Comparison of ENCODE assay signal across 17 cellular contexts in the genomic region with DNA sequence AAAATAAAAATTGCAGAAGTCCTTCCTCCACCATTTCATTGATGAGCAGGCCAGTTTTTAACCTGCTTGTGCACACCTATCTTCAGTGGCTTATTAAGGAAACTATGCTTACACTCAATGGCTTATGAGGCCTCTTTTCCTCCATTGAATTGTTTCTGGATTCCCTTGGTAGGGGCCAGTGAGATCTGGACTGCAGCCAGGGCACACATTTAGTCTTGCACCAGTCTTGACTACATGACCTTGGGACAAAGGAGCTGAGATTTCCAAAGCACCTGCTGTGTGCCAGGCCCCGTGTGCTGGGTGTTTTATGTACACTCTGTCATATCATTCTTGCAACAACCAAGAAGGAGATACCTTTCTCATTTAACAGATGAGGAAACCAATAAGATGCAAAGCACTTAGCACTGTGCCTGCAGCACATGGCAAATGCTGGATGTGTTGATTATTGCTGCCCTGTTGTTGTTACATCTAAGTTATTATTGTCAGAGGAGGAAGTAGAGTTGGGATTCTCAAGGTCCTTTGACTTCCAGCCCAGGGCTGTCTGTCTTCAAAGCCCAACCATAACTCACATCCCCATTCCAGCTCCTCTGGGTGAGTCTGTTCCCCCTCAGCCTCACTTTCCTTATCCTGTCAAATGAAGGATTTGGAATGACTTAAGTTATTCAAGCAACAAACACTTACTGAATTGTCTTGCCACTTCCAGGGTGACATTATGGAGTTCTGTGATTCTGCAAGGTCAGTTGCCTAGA. TPM values are rescaled to one million over a fixed set of nuclear protein-coding genes. Genes with fewer than 3 reads are reported as not detected.
DNase-seq lines count a peak whose midpoint lies in the region; ATAC-seq and TF ChIP-seq lines count a peak whose summit lies in the region.
"Had no signal": no experiment of that assay in that cellular context is flagged by ENCODE, and none has a peak within 500 bp of the region (broad histone marks: within the 10 kb centered on the region; RNA-seq: fewer than 3 reads in every experiment).

No MANE protein-coding gene starts in this region.

- H3K9me3 ChIP-seq in heart right ventricle (no peaks in the 10 kb centered on the region), right cardiac atrium (ENCODE audit: control insufficient read depth, low read length) (no peaks in the 10 kb centered on the region), lung (ENCODE audit: control insufficient read depth in 2 of 2, insufficient read depth in 1 of 2, low read length in 1 of 2) (no peaks in the 10 kb centered on the region)

- no peak overlapping the region for H3K27ac Mint-ChIP-seq in type B pancreatic cell

- H3K4me1 ChIP-seq in heart right ventricle, result peaks cover 0 to 20% (median 10%) of the 10 kb centered on the region in 9 donors
- no peaks in the 10 kb centered on the region for H3K4me1 ChIP-seq in right cardiac atrium (ENCODE audit: control insufficient read depth, insufficient read depth, low read length)
- peaks cover 0 to 5% of the 10 kb centered on the region in 2 donors for H3K4me1 ChIP-seq in lung (ENCODE audit: control insufficient read depth in 2 of 2, insufficient read depth in 2 of 2, low read length in 2 of 2)

- peaks cover 11% of the 10 kb centered on the region for H3K4me1 Mint-ChIP-seq in type B pancreatic cell (ENCODE audit: unreplicated experiment)

- no peak overlapping the region for H3K4me3 Mint-ChIP-seq in type B pancreatic cell

- H3K27me3 ChIP-seq in heart right ventricle (peaks cover 0 to 3% (median 0%) of the 10 kb centered on the region in 7 donors), right cardiac atrium (ENCODE audit: control insufficient read depth, insufficient read depth) (no peaks in the 10 kb centered on the region), lung (ENCODE audit: control insufficient read depth, insufficient read depth) (no peaks in the 10 kb centered on the region)

- H3K36me3 ChIP-seq in heart right ventricle (no peaks in the 10 kb centered on the region), lung (ENCODE audit: control insufficient read depth in 2 of 2, insufficient read depth in 2 of 2, low read length in 2 of 2) (no peaks in the 10 kb centered on the region)

- H3K36me3 Mint-ChIP-seq in type B pancreatic cell, result no peaks in the 10 kb centered on the region

- no peaks in the 10 kb centered on the region for H3K27me3 Mint-ChIP-seq in type B pancreatic cell

- WGBS in heart right ventricle, 2 donors, result 32 to 44% methylated on average over 1 of the region's 1 CpG
- whole genome bisulfite sequencing in right cardiac atrium, result 48% methylated on average over 1 of the region's 1 CpG
- WGBS in lung, 2 donors, result 61 to 67% methylated on average over 1 of the region's 1 CpG

- TF ChIP-seq CTCF in heart right ventricle (IDR thresholded peaks at IDR 0.05), result no peak
- no peak for TF ChIP-seq CTCF in lung (IDR thresholded peaks at IDR 0.05; ENCODE audit: control extremely low read depth, extremely low read depth)
- TF ChIP-seq CTCF in type B pancreatic cell (conservative IDR thresholded peaks at IDR 0.05), result no peak

- H3K27ac ChIP-seq in heart right ventricle, result peak overlapping the region in 1 of 10 donors; percentile 5
- no peak overlapping the region for H3K27ac ChIP-seq in right cardiac atrium (ENCODE audit: low read length)
- no peak overlapping the region for H3K27ac ChIP-seq in lung (ENCODE audit: low read depth in 1 of 2, low read length in 1 of 2)
- H3K27ac ChIP-seq: C4-2B, SK-N-MC had no signal

- intact Hi-C loops in heart right ventricle (cut with DNase I) (no loop called here), right cardiac atrium (cut with DNase I) (no loop called here)

- H3K9me3 Mint-ChIP-seq in type B pancreatic cell, result peaks cover 7% of the 10 kb centered on the region

- ATAC-seq in heart right ventricle (peak in 5 of 8 donors; percentile 27 to 74 (median 52)), right cardiac atrium (no peak), lung (ENCODE audit: insufficient read depth, low FRiP score) (no peak)
- ATAC-seq: K562 had no signal

- no peak overlapping the region for H3K4me3 ChIP-seq in heart right ventricle
- no peak overlapping the region for H3K4me3 ChIP-seq in right cardiac atrium (ENCODE audit: low read length)
- no peak overlapping the region for H3K4me3 ChIP-seq in lung
- H3K4me3 ChIP-seq: K562, SK-N-MC had no signal

- DNase-seq in heart right ventricle (no peak), right cardiac atrium (no peak), lung (ENCODE audit: low spot score) (peak; percentile 7), type B pancreatic cell (ENCODE audit: extremely low spot score, unreplicated experiment) (peak; percentile 4), cortex of kidney (lab: John Stamatoyannopoulos, UW) (no peak), UCSD-AML1 (lab: John Stamatoyannopoulos, UW; ENCODE audit: unreplicated experiment) (no peak), NCI-H524 treated with DMSO at 0.1 percent for 48 hours (lab: John Stamatoyannopoulos, UW) (no peak)
- peak; percentile 13 for DNase-seq in activated CD8-positive, alpha-beta memory T cell treated with anti-CD3 and anti-CD28 coated beads, Interleukin-2, amount 50 U/mL, for 48 hours
- DNase-seq: DMS 273 treated with DMSO at 0.1 percent for 48 hours, MV-4-11, NCI-H1930, NCI-H2171, NCI-H446, NCI-H774 had no signal

RNA-seq across cellular contexts. Expression of gene RIN3, which starts 31.6 kb away (rescaled TPM):
- total RNA-seq in heart right ventricle (10 to 100 TPM in 8 of 10 donors, 1 to 10 TPM in 2; 9.4 to 24.0 (median 12.7) TPM), right cardiac atrium (10 to 100 TPM; 10.3 to 15.2 (median 14.6) TPM), lung (10 to 100 TPM; 28.1 to 55.5 TPM), type B pancreatic cell (ENCODE audit: low replicate concordance) (11.3 and 12.9 TPM in 2 replicates)
- polyA plus RNA-seq in heart right ventricle (1 to 10 TPM; 7.2 to 9.0 TPM), right cardiac atrium (7.5 TPM), lung (10 to 100 TPM; 19.3 to 52.4 TPM)

Comparison
In these comparisons a context has a peak if more than half of its experiments do, and no peak if none do; other contexts are left out.
1. ATAC-seq: peak in heart right ventricle (5 of 8); none in right cardiac atrium (0 of 2) and lung (single experiment).
2. DNase-seq: peak in activated CD8-positive, alpha-beta memory T cell treated with anti-CD3 and anti-CD28 coated beads, Interleukin-2, amount 50 U/mL, for 48 hours (single experiment), lung (single experiment) and type B pancreatic cell (single experiment); none in heart right ventricle (0 of 2), right cardiac atrium (0 of 3), cortex of kidney (single experiment), UCSD-AML1 (single experiment) and NCI-H524 treated with DMSO at 0.1 percent for 48 hours (single experiment).